In genomic region chr2:118973542-118973951, GRCh38 we compare ENCODE assay signal across 14 cellular contexts. TPM values are rescaled to one million over a fixed set of nuclear protein-coding genes. Genes with fewer than 3 reads are reported as not detected.
DNase-seq lines count a peak whose midpoint lies in the region; ATAC-seq and TF ChIP-seq lines count a peak whose summit lies in the region.
"Had no signal": no experiment of that assay in that cellular context is flagged by ENCODE, and none has a peak within 500 bp of the region (broad histone marks: within the 10 kb centered on the region; RNA-seq: fewer than 3 reads in every experiment).

No MANE protein-coding gene starts in this region.

- ATAC-seq in HG03097 (IDR thresholded peaks at IDR 0.05; ENCODE audit: low FRiP score, unreplicated experiment) (no peak), GM19467 (IDR thresholded peaks at IDR 0.05; ENCODE audit: unreplicated experiment) (no peak)

- TF ChIP-seq POLR2A in NB4 (IDR thresholded peaks at IDR 0.05; ENCODE audit: extremely low read depth, insufficient read length): no peak

- H3K4me3 ChIP-seq in AG10803 (ENCODE audit: low read length) (no peak overlapping the region), NB4 (ENCODE audit: low read depth, low read length) (no peak overlapping the region)
- H3K4me3 ChIP-seq: BLaER1, Peyer's patch had no signal

- TF ChIP-seq CTCF in AG10803 (conservative IDR thresholded peaks at IDR 0.05; ENCODE audit: low read length) (no peak), NB4 (IDR thresholded peaks at IDR 0.05; ENCODE audit: low read depth, low read length) (no peak)

- peak; percentile 71 for DNase-seq in AG10803 (ENCODE audit: low read depth)
- peak; percentile 23 for DNase-seq in NB4 (ENCODE audit: low read depth)
- DNase-seq in fibroblast of peridontal ligament (ENCODE audit: extremely low read depth): peak; percentile 8
- peak; percentile 84 for DNase-seq in mesenteric fat pad (ENCODE audit: low spot score)
- no peak for DNase-seq in NCI-H1092 (lab: John Stamatoyannopoulos, UW)
- DNase-seq in OCI-M1 (lab: John Stamatoyannopoulos, UW): no peak
- DNase-seq: activated CD4-positive, alpha-beta memory T cell treated with anti-CD3 and anti-CD28 coated beads for 36 hours; DND-41; Peyer's patch had no signal

RNA-seq across cellular contexts. Expression of gene MARCO, which starts 31.6 kb away (rescaled TPM):
- total RNA-seq in mesenteric fat pad: 92.5 TPM
- total RNA-seq: activated CD4-positive, alpha-beta memory T cell treated with anti-CD3 and anti-CD28 coated beads for 36 hours; endodermal cell; LHCN-M2 had no signal

Comparison
In these comparisons a context has a peak if more than half of its experiments do, and no peak if none do; other contexts are left out.
1. DNase-seq: peak in AG10803 (single experiment), NB4 (single experiment), fibroblast of peridontal ligament (single experiment) and mesenteric fat pad (single experiment); none in NCI-H1092 (single experiment) and OCI-M1 (single experiment).